Comparison of ENCODE assay signal across 14 cellular contexts in genomic region chr2:46644690-46645385, GRCh38. TPM values are rescaled to one million over a fixed set of nuclear protein-coding genes. Genes with fewer than 3 reads are reported as not detected.
DNase-seq lines count a peak whose midpoint lies in the region; ATAC-seq, FAIRE-seq and TF ChIP-seq lines count a peak whose summit lies in the region.
"Had no signal": no experiment of that assay in that cellular context is flagged by ENCODE, and none has a peak within 500 bp of the region (broad histone marks: within the 10 kb centered on the region; RNA-seq: fewer than 3 reads in every experiment).

No MANE protein-coding gene starts in this region.

- peaks cover 25% of the 10 kb centered on the region for H3K36me3 Mint-ChIP-seq in mesothelial cell of epicardium

- no peaks in the 10 kb centered on the region for H3K27me3 Mint-ChIP-seq in mesothelial cell of epicardium (ENCODE audit: low read depth)
- H3K27me3 Mint-ChIP-seq: progenitor cell of endocrine pancreas had no signal

- H3K4me1 ChIP-seq in GM12878 (ENCODE audit: control insufficient read depth, insufficient read depth, low read length) (no peaks in the 10 kb centered on the region), BE2C (no peaks in the 10 kb centered on the region)

- DNase-seq in AG04450 (ENCODE audit: low read depth, low spot score) (no peak), NCI-H146 (lab: John Stamatoyannopoulos, UW) (peak; percentile 43), GM12878 (ENCODE audit: low read depth, low spot score) (no peak), mesothelial cell of epicardium (ENCODE audit: low spot score in 2 of 2, unreplicated experiment in 2 of 2) (no peak), BE2C (no peak), SIG-M5 (lab: John Stamatoyannopoulos, UW) (no peak), NCI-H187 treated with DMSO at 0.1 percent for 48 hours (lab: John Stamatoyannopoulos, UW) (no peak)
- no peak for DNase-seq in activated CD8-positive, alpha-beta memory T cell treated with anti-CD3 and anti-CD28 coated beads, Interleukin-2, amount 50 U/mL, for 4 hours
- DNase-seq: activated CD4-positive, alpha-beta T cell treated with anti-CD3 and anti-CD28 coated beads for 1 hour; glutamatergic neuron had no signal

- WGBS in GM12878 (ENCODE audit: insufficient coverage, insufficient replicate concordance, low lambda C conversion rate, missing lambda C conversion rate), result 86% methylated on average over 5 of the region's 5 CpGs

- H3K9me3 Mint-ChIP-seq in mesothelial cell of epicardium, result peaks cover 23% of the 10 kb centered on the region

- BruUV-seq in GM12878 (replicated peaks; lab: Mats Ljungman, UMichigan), result no TSS peak

- no peak for TF ChIP-seq RAD21 in GM12878 (IDR thresholded peaks at IDR 0.05; ENCODE audit: insufficient read depth, low read depth, low read length)

- H3K9me3 ChIP-seq in AG04450 (ENCODE audit: control insufficient read depth, insufficient read depth, low read length) (peaks cover 16% of the 10 kb centered on the region), GM12878 (replicated peaks; ENCODE audit: control insufficient read depth, insufficient read depth, low read length) (peaks cover 5% of the 10 kb centered on the region; the same call in 2 of the 3 replicates), BE2C (peaks cover 3% of the 10 kb centered on the region)

- POLR2A ChIA-PET in AG04450 (lab: Yijun Ruan, JAX), result interaction anchor here (0.7 to 2.8 kb wide), 5 partner anchors 12 to 241 kb away, joined by 3 to 5 read pairs (median 4); no protein-coding TSS in a partner anchor
- POLR2A ChIA-PET in GM12878 (lab: Charles Lee), result no interaction called here

- peaks cover 29% of the 10 kb centered on the region for H3K4me1 Mint-ChIP-seq in mesothelial cell of epicardium

- RAD21 ChIA-PET in GM12878 (lab: Charles Lee; ENCODE audit: unreplicated experiment), result interaction anchor here (1.4 to 1.9 kb wide), 2 partner anchors 183 to 230 kb away, joined by 3 to 6 read pairs; no protein-coding TSS in a partner anchor

- peak overlapping the region; percentile 92 for H3K27ac Mint-ChIP-seq in mesothelial cell of epicardium
- H3K27ac Mint-ChIP-seq: activated T-helper 2 cell treated with anti-CD3 and anti-CD28 coated beads, Interferon-gamma antibody, Interleukin-2, Interleukin-4, amounts not matched to agents 10 μg/mL and 5 μg/mL and 100 μg/mL, durations not matched to agents 14 hours and 24 hours and 36 hours; progenitor cell of endocrine pancreas had no signal

- H3K27ac ChIP-seq in AG04450 (ENCODE audit: low read depth, low read length) (peak overlapping the region; percentile 99), GM12878 (ENCODE audit: control insufficient read depth, insufficient read depth) (no peak overlapping the region)

- no peaks in the 10 kb centered on the region for H3K36me3 ChIP-seq in GM12878 (ENCODE audit: control insufficient read depth in 2 of 2, insufficient read depth in 2 of 2, low read length in 1 of 2)
- H3K36me3 ChIP-seq in BE2C, result no peaks in the 10 kb centered on the region

- SMC1A ChIA-PET in GM12878 (lab: Charles Lee; ENCODE audit: uncharacterized antibody, unreplicated experiment), result interaction anchor here (0.5 to 2.5 kb wide), 4 partner anchors 10 to 160 kb away, joined by 3 to 18 read pairs (median 5); no protein-coding TSS in a partner anchor

- TF ChIP-seq CTCF in AG04450 (IDR thresholded peaks at IDR 0.05; ENCODE audit: low read depth, low read length) (no peak), GM12878 (IDR thresholded peaks at IDR 0.05 in 2 of 3, conservative IDR thresholded peaks at IDR 0.05 in 1 of 3; ENCODE audit: control insufficient read depth in 2 of 3, extremely low read depth in 1 of 3, insufficient read depth in 1 of 3, low read depth in 3 of 3, low read length in 3 of 3) (no peak), mesothelial cell of epicardium (IDR thresholded peaks at IDR 0.05; ENCODE audit: unreplicated experiment) (no peak), BE2C (IDR thresholded peaks at IDR 0.05; ENCODE audit: low read depth, low read length) (no peak)

- no peak overlapping the region for H3K4me3 Mint-ChIP-seq in mesothelial cell of epicardium

- no peak overlapping the region for H3K9ac ChIP-seq in GM12878 (ENCODE audit: control insufficient read depth, insufficient read depth, low read length)

- no peaks in the 10 kb centered on the region for H3K79me2 ChIP-seq in GM12878 (ENCODE audit: control insufficient read depth, insufficient read depth, low read length)

- TF ChIP-seq EP300 in GM12878 (IDR thresholded peaks at IDR 0.05; ENCODE audit: borderline replicate concordance in 1 of 2, control insufficient read depth in 1 of 2, low read depth in 2 of 2, low read length in 2 of 2), result no peak

- no peak for TF ChIP-seq POLR2A in GM12878 (IDR thresholded peaks at IDR 0.05; ENCODE audit: low read depth, low read length)

- in situ Hi-C loops in GM12878 (cut with MboI), result loop anchor here (25.0 kb wide), 1 partner anchor 633 kb away; no protein-coding TSS in a partner anchor

- H3K4me3 ChIP-seq in AG04450 (ENCODE audit: low read depth, low read length) (no peak overlapping the region), GM12878 (no peak overlapping the region), BE2C (ENCODE audit: low read depth, low read length) (no peak overlapping the region)
- H3K4me3 ChIP-seq: BLaER1 treated with 17β-estradiol and CSF1 and Interleukin-3, amounts not matched to agents 10 nM and 100 nM had no signal

- intact Hi-C loops in GM12878 (cut with micrococcal nuclease; ENCODE audit: unreplicated experiment), result no loop called here

- no peak for FAIRE-seq in GM12878 (lab: Jason Lieb, UNC)
- FAIRE-seq: colon had no signal

- no peak for ATAC-seq in GM12878

- H3K27me3 ChIP-seq in AG04450 (ENCODE audit: control insufficient read depth, insufficient read depth, low read length) (no peaks in the 10 kb centered on the region), GM12878 (replicated peaks in 1 of 2; ENCODE audit: control insufficient read depth in 2 of 2, insufficient read depth in 2 of 2, low read length in 1 of 2) (no peaks in the 10 kb centered on the region), BE2C (no peaks in the 10 kb centered on the region)
- H3K27me3 ChIP-seq: BLaER1 treated with 17β-estradiol and CSF1 and Interleukin-3, amounts not matched to agents 10 nM and 100 nM had no signal

- H2AFZ ChIP-seq in GM12878 (ENCODE audit: control insufficient read depth, low read depth, low read length), result no peak overlapping the region

- CTCF ChIA-PET in AG04450 (lab: Charles Lee) (interaction anchor here (0.6 to 2.7 kb wide), 5 partner anchors 11 to 245 kb away, joined by 3 to 18 read pairs (median 9); no protein-coding TSS in a partner anchor), GM12878 (lab: Yijun Ruan, JAX) (interaction anchor here (1.0 to 1.8 kb wide), 8 partner anchors 9 to 577 kb away, joined by 3 to 7 read pairs (median 4); no protein-coding TSS in a partner anchor)

- H4K20me1 ChIP-seq in GM12878 (ENCODE audit: control insufficient read depth, insufficient read depth), result no peaks in the 10 kb centered on the region
- H4K20me1 ChIP-seq: BLaER1 treated with 17β-estradiol and CSF1 and Interleukin-3, amounts not matched to agents 10 nM and 100 nM had no signal

- no peak overlapping the region for H3K4me2 ChIP-seq in GM12878 (ENCODE audit: control insufficient read depth, insufficient read depth)

RNA-seq across cellular contexts. Expression of gene CRIPT, which starts 27.8 kb away (rescaled TPM):
- polyA plus RNA-seq in AG04450 (2011; rRNA removed) (11.4 and 18.7 TPM in 2 replicates), GM12878 (2011; rRNA removed) (12.7 and 21.2 TPM in 2 replicates), GM12878 (2014; fragmentation: Illumina TruSeq; extraction: Trizol) (9.4 and 12.2 TPM in 2 replicates), GM12878 (2014; fragmentation: Nextera tagmentation; extraction: Ambion mirVana) (10 to 100 TPM; 27.2 to 31.1 TPM), GM12878 (2014; rRNA removed) (3.6 and 6.2 TPM in 2 replicates), GM12878 (2016; fragmentation: Nextera tagmentation; extraction: Ambion mirVana) (10 to 100 TPM; 18.8 to 22.0 TPM)
- polyA minus RNA-seq in AG04450 (2011; rRNA and poly(A)+ RNA removed), result 8.3 and 11.6 TPM in 2 replicates
- 24.2 and 26.8 TPM in 2 replicates for total RNA-seq in GM12878 (2013; cell fraction: nucleolus; rRNA removed)
- total RNA-seq in GM12878 (2014; rRNA removed) (5.3 and 8.4 TPM in 2 replicates), GM12878 (2014; rRNA removed; fragmentation: Illumina TruSeq; extraction: Trizol) (7.3 and 8.4 TPM in 2 replicates), GM12878 (2021) (6.9 and 7.3 TPM in 2 replicates), mesothelial cell of epicardium (21.1 to 22.5 TPM (median 21.3 TPM) in 3 replicates)
- polyA plus RNA-seq in GM12878 (2011; ENCODE audit: low read depth), result 7.3 TPM
- 2.6 and 4.1 TPM in 2 replicates for polyA plus RNA-seq in GM12878 (2011; cell fraction: cytosol; rRNA removed)
- polyA plus RNA-seq in GM12878 (2011; cell fraction: nucleus; rRNA removed), result 3.7 and 4.0 TPM in 2 replicates
- polyA plus RNA-seq in GM12878 (2012), result 8.1 and 11.8 TPM in 2 replicates
- 3.3 and 3.9 TPM in 2 replicates for polyA minus RNA-seq in GM12878 (2011; rRNA and poly(A)+ RNA removed)
- polyA minus RNA-seq in GM12878 (2011; cell fraction: cytosol; rRNA and poly(A)+ RNA removed), result 1.0 and 2.1 TPM in 2 replicates
- polyA minus RNA-seq in GM12878 (2011; cell fraction: nucleus; rRNA and poly(A)+ RNA removed), result 4.4 and 6.9 TPM in 2 replicates
- 13.3 TPM for polyA plus RNA-seq in BE2C (2012; ENCODE audit: insufficient read depth, insufficient read length, low read depth)

RNA-seq across cellular contexts. Expression of gene PIGF, which starts 28.0 kb away (rescaled TPM):
- polyA plus RNA-seq in AG04450 (2011; rRNA removed) (37.7 and 47.7 TPM in 2 replicates), GM12878 (2011; rRNA removed) (65.3 and 88.6 TPM in 2 replicates), GM12878 (2014; fragmentation: Illumina TruSeq; extraction: Trizol) (21.5 and 27.7 TPM in 2 replicates), GM12878 (2014; fragmentation: Nextera tagmentation; extraction: Ambion mirVana) (10 to 100 TPM; 71.6 to 84.1 TPM), GM12878 (2014; rRNA removed) (16.4 and 24.2 TPM in 2 replicates), GM12878 (2016; fragmentation: Nextera tagmentation; extraction: Ambion mirVana) (10 to 100 TPM; 58.5 to 63.5 TPM)
- 14.8 and 20.2 TPM in 2 replicates for polyA minus RNA-seq in AG04450 (2011; rRNA and poly(A)+ RNA removed)
- 113 and 119 TPM in 2 replicates for total RNA-seq in GM12878 (2013; cell fraction: nucleolus; rRNA removed)
- total RNA-seq in GM12878 (2014; rRNA removed) (17.5 and 26.9 TPM in 2 replicates), GM12878 (2014; rRNA removed; fragmentation: Illumina TruSeq; extraction: Trizol) (18.8 and 21.1 TPM in 2 replicates), GM12878 (2021) (19.7 and 19.8 TPM in 2 replicates), mesothelial cell of epicardium (33.5 to 36.2 TPM (median 34.5 TPM) in 3 replicates)
- 16.5 TPM for polyA plus RNA-seq in GM12878 (2011; ENCODE audit: low read depth)
- 23.4 and 24.3 TPM in 2 replicates for polyA plus RNA-seq in GM12878 (2011; cell fraction: cytosol; rRNA removed)
- 39.6 and 44.4 TPM in 2 replicates for polyA plus RNA-seq in GM12878 (2011; cell fraction: nucleus; rRNA removed)
- 18.8 and 28.7 TPM in 2 replicates for polyA plus RNA-seq in GM12878 (2012)
- 24.1 and 34.1 TPM in 2 replicates for polyA minus RNA-seq in GM12878 (2011; rRNA and poly(A)+ RNA removed)
- polyA minus RNA-seq in GM12878 (2011; cell fraction: cytosol; rRNA and poly(A)+ RNA removed), result 12.8 and 16.2 TPM in 2 replicates
- 42.1 and 60.4 TPM in 2 replicates for polyA minus RNA-seq in GM12878 (2011; cell fraction: nucleus; rRNA and poly(A)+ RNA removed)
- 26.1 TPM for polyA plus RNA-seq in BE2C (2012; ENCODE audit: insufficient read depth, insufficient read length, low read depth)

RNA-seq across cellular contexts. Expression of gene SOCS5, which starts 54.3 kb away (rescaled TPM):
- 56.6 and 73.2 TPM in 2 replicates for polyA plus RNA-seq in AG04450 (2011; rRNA removed)
- polyA minus RNA-seq in AG04450 (2011; rRNA and poly(A)+ RNA removed), result 93.7 and 117 TPM in 2 replicates
- 29.5 and 30.1 TPM in 2 replicates for total RNA-seq in GM12878 (2013; cell fraction: nucleolus; rRNA removed)
- 4.4 and 4.7 TPM in 2 replicates for total RNA-seq in GM12878 (2014; rRNA removed)
- total RNA-seq in GM12878 (2014; rRNA removed; fragmentation: Illumina TruSeq; extraction: Trizol), result 4.2 and 5.1 TPM in 2 replicates
- total RNA-seq in GM12878 (2021), result 4.8 and 5.6 TPM in 2 replicates
- 2.2 TPM for polyA plus RNA-seq in GM12878 (2011; ENCODE audit: low read depth)
- 9.3 and 13.4 TPM in 2 replicates for polyA plus RNA-seq in GM12878 (2011; rRNA removed)
- 4.1 and 5.2 TPM in 2 replicates for polyA plus RNA-seq in GM12878 (2011; cell fraction: cytosol; rRNA removed)
- polyA plus RNA-seq in GM12878 (2011; cell fraction: nucleus; rRNA removed), result 5.7 and 6.6 TPM in 2 replicates
- 3.3 and 4.2 TPM in 2 replicates for polyA plus RNA-seq in GM12878 (2012)
- polyA plus RNA-seq in GM12878 (2014; fragmentation: Illumina TruSeq; extraction: Trizol), result 5.1 and 6.2 TPM in 2 replicates
- 1 to 10 TPM in 1 of 2 experiments, under 1 TPM in 1; 0.82 to 1.6 TPM for polyA plus RNA-seq in GM12878 (2014; fragmentation: Nextera tagmentation; extraction: Ambion mirVana)
- 3.1 and 3.6 TPM in 2 replicates for polyA plus RNA-seq in GM12878 (2014; rRNA removed)
- polyA plus RNA-seq in GM12878 (2016; fragmentation: Nextera tagmentation; extraction: Ambion mirVana), result 1 to 10 TPM in 1 of 2 experiments, under 1 TPM in 1; 0.64 to 1.8 TPM
- polyA minus RNA-seq in GM12878 (2011; rRNA and poly(A)+ RNA removed), result 13.7 and 15.1 TPM in 2 replicates
- polyA minus RNA-seq in GM12878 (2011; cell fraction: cytosol; rRNA and poly(A)+ RNA removed), result 2.8 and 3.7 TPM in 2 replicates
- polyA minus RNA-seq in GM12878 (2011; cell fraction: nucleus; rRNA and poly(A)+ RNA removed), result 8.3 and 10.7 TPM in 2 replicates
- 28.3 to 30.9 TPM (median 30.0 TPM) in 3 replicates for total RNA-seq in mesothelial cell of epicardium
- polyA plus RNA-seq in BE2C (2012; ENCODE audit: insufficient read depth, insufficient read length, low read depth), result 17.8 TPM
